Comparison of ENCODE assay signal across 1 cellular context in the genomic region with DNA sequence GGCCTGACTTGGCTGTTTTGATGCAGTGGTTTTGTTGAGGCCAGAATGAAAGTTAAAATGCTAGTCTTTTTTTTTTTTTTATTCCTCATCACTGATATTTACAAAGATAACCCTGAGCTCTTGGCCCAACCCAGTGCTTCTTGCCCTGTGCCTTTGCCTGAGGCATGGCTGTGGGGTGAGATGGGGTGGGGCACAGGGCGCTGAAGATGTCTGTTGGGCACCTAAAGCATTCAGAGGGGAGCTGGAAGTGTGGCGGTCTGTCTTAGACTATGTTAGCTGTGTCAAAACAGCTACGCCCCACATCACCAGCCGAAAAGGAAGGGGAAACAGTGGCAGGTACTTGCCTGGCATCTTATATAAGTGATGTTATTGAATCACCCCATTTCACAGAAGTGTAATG.
TF ChIP-seq lines count a peak whose summit lies in the region.

No MANE protein-coding gene starts in this region.

TF ChIP-seq in SK-N-SH, 30 proteins besides CTCF, POLR2A, EP300 and RAD21:
- TF ChIP-seq TCF12 (IDR thresholded peaks at IDR 0.05) = no peak
- no peak for TF ChIP-seq YY1 (IDR thresholded peaks at IDR 0.05; ENCODE audit: low read depth)
- no peak for TF ChIP-seq RFX5 (IDR thresholded peaks at IDR 0.05; ENCODE audit: low read length)
